In the genomic region with DNA sequence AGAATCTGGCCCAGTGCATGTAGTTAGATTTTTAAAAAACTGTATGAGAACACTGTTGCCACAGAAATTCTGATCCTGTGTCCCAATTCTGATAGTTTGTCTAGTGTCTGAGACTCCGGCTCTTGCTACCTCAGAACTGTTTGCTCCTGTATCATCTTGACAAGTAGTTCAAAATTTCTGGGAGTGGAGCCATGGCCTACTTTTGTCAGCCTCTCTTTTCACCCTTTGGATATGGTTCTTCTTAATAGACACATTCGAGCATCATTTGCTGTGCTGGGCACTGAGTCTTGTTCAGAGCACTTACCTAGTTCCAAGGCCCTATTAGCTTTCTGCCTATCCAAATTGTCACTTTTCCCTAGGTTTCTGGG, we compare ENCODE assay signal across 10 cellular contexts. TPM values are rescaled to one million over a fixed set of nuclear protein-coding genes. Genes with fewer than 3 reads are reported as not detected.
DNase-seq lines count a peak whose midpoint lies in the region; ATAC-seq and TF ChIP-seq lines count a peak whose summit lies in the region.
"Had no signal": no experiment of that assay in that cellular context is flagged by ENCODE, and none has a peak within 500 bp of the region (broad histone marks: within the 10 kb centered on the region; RNA-seq: fewer than 3 reads in every experiment).

No MANE protein-coding gene starts in this region.

- peaks cover 23% of the 10 kb centered on the region for H3K4me1 ChIP-seq in lower lobe of right lung

- no peaks in the 10 kb centered on the region for H3K27me3 ChIP-seq in lower lobe of right lung (ENCODE audit: low read depth)
- H3K27me3 ChIP-seq: cardiac muscle cell had no signal

- CTCF ChIA-PET in activated CD4-positive, alpha-beta T cell treated with anti-CD3 and anti-CD28 coated beads, Interleukin-2, amount 10 ng/mL, durations not matched to agents 7 days and 5 days (lab: Charles Lee): interaction anchor here (0.7 to 1.8 kb wide), 4 partner anchors 8 to 38 kb away, joined by 3 to 5 read pairs (median 4); no protein-coding TSS in a partner anchor

- TF ChIP-seq CTCF in lower lobe of right lung (IDR thresholded peaks at IDR 0.05) (no peak), type B pancreatic cell (conservative IDR thresholded peaks at IDR 0.05) (no peak), GM20000 (IDR thresholded peaks at IDR 0.05; ENCODE audit: extremely low read depth, missing control alignments) (no peak)

- no peak for DNase-seq in activated CD4-positive, alpha-beta T cell treated with anti-CD3 and anti-CD28 coated beads, Interleukin-2, amount 10 ng/mL, durations not matched to agents 7 days and 5 days
- no peak for DNase-seq in activated CD4-positive, alpha-beta T cell treated with anti-CD3 and anti-CD28 coated beads, Interleukin-2, amount 50 U/mL, for 48 hours
- DNase-seq in activated naive CD8-positive, alpha-beta T cell treated with anti-CD3 and anti-CD28 coated beads for 36 hours: no peak
- no peak for DNase-seq in lower lobe of right lung
- no peak for DNase-seq in type B pancreatic cell (ENCODE audit: extremely low spot score, unreplicated experiment)
- no peak for DNase-seq in GM20000 (ENCODE audit: low spot score)
- DNase-seq in COR-L47 (lab: John Stamatoyannopoulos, UW): no peak
- DNase-seq: retina had no signal

- peak overlapping the region; percentile 38 for H3K27ac ChIP-seq in lower lobe of right lung
- H3K27ac ChIP-seq: cardiac muscle cell had no signal

- no peaks in the 10 kb centered on the region for H3K9me3 ChIP-seq in lower lobe of right lung

- H3K4me1 Mint-ChIP-seq in activated CD4-positive, alpha-beta T cell treated with anti-CD3 and anti-CD28 coated beads, Interleukin-2, amount 10 ng/mL, durations not matched to agents 7 days and 5 days: peaks cover 43% of the 10 kb centered on the region
- H3K4me1 Mint-ChIP-seq in activated naive CD8-positive, alpha-beta T cell treated with anti-CD3 and anti-CD28 coated beads for 36 hours: peaks cover 49% of the 10 kb centered on the region
- H3K4me1 Mint-ChIP-seq in type B pancreatic cell (ENCODE audit: unreplicated experiment): peaks cover 8% of the 10 kb centered on the region

- no peak for ATAC-seq in lower lobe of right lung
- ATAC-seq in HG03280 (IDR thresholded peaks at IDR 0.05; ENCODE audit: unreplicated experiment): no peak

- H3K9me3 Mint-ChIP-seq in activated CD4-positive, alpha-beta T cell treated with anti-CD3 and anti-CD28 coated beads, Interleukin-2, amount 10 ng/mL, durations not matched to agents 7 days and 5 days: peaks cover 7% of the 10 kb centered on the region
- H3K9me3 Mint-ChIP-seq in activated naive CD8-positive, alpha-beta T cell treated with anti-CD3 and anti-CD28 coated beads for 36 hours: peaks cover 13% of the 10 kb centered on the region
- peaks cover 20% of the 10 kb centered on the region for H3K9me3 Mint-ChIP-seq in type B pancreatic cell

- POLR2A ChIA-PET in activated CD4-positive, alpha-beta T cell treated with anti-CD3 and anti-CD28 coated beads, Interleukin-2, amount 10 ng/mL, durations not matched to agents 7 days and 5 days (lab: Charles Lee): no interaction called here

- peaks cover 19% of the 10 kb centered on the region for H3K36me3 ChIP-seq in lower lobe of right lung
- H3K36me3 ChIP-seq: cardiac muscle cell had no signal

- peak overlapping the region; percentile 25 for H3K4me3 Mint-ChIP-seq in activated CD4-positive, alpha-beta T cell treated with anti-CD3 and anti-CD28 coated beads, Interleukin-2, amount 10 ng/mL, durations not matched to agents 7 days and 5 days
- no peak overlapping the region for H3K4me3 Mint-ChIP-seq in activated naive CD8-positive, alpha-beta T cell treated with anti-CD3 and anti-CD28 coated beads for 36 hours
- H3K4me3 Mint-ChIP-seq in type B pancreatic cell: no peak overlapping the region

- no peak overlapping the region for H3K4me3 ChIP-seq in lower lobe of right lung
- H3K4me3 ChIP-seq: cardiac muscle cell had no signal

- H3K36me3 Mint-ChIP-seq in activated CD4-positive, alpha-beta T cell treated with anti-CD3 and anti-CD28 coated beads, Interleukin-2, amount 10 ng/mL, durations not matched to agents 7 days and 5 days (ENCODE audit: low read depth): peaks cover 47% of the 10 kb centered on the region
- H3K36me3 Mint-ChIP-seq in activated naive CD8-positive, alpha-beta T cell treated with anti-CD3 and anti-CD28 coated beads for 36 hours: peaks cover 60% of the 10 kb centered on the region
- H3K36me3 Mint-ChIP-seq in type B pancreatic cell: peaks cover 68% of the 10 kb centered on the region

- peak overlapping the region; percentile 87 for H3K27ac Mint-ChIP-seq in activated CD4-positive, alpha-beta T cell treated with anti-CD3 and anti-CD28 coated beads, Interleukin-2, amount 10 ng/mL, durations not matched to agents 7 days and 5 days
- peak overlapping the region; percentile 78 for H3K27ac Mint-ChIP-seq in activated naive CD8-positive, alpha-beta T cell treated with anti-CD3 and anti-CD28 coated beads for 36 hours
- peak overlapping the region; percentile 66 for H3K27ac Mint-ChIP-seq in type B pancreatic cell

- no peaks in the 10 kb centered on the region for H3K27me3 Mint-ChIP-seq in activated CD4-positive, alpha-beta T cell treated with anti-CD3 and anti-CD28 coated beads, Interleukin-2, amount 10 ng/mL, durations not matched to agents 7 days and 5 days
- no peaks in the 10 kb centered on the region for H3K27me3 Mint-ChIP-seq in activated naive CD8-positive, alpha-beta T cell treated with anti-CD3 and anti-CD28 coated beads for 36 hours
- no peaks in the 10 kb centered on the region for H3K27me3 Mint-ChIP-seq in type B pancreatic cell

- intact Hi-C loops in lower lobe of right lung (cut with DNase I): no loop called here

RNA-seq across cellular contexts. Expression of a gene that starts 46.9 kb away (rescaled TPM):
- total RNA-seq in activated CD4-positive, alpha-beta T cell treated with anti-CD3 and anti-CD28 coated beads, Interleukin-2, amount 10 ng/mL, durations not matched to agents 7 days and 5 days: 1 to 10 TPM; 3.7 to 4.1 TPM
- total RNA-seq in activated naive CD8-positive, alpha-beta T cell treated with anti-CD3 and anti-CD28 coated beads for 36 hours: 1 to 10 TPM; 7.9 to 9.8 TPM
- total RNA-seq in lower lobe of right lung (25.2 TPM), type B pancreatic cell (ENCODE audit: low replicate concordance) (17.1 and 33.5 TPM in 2 replicates)
